Comparison of ENCODE assay signal across 8 cellular contexts in the genomic region with DNA sequence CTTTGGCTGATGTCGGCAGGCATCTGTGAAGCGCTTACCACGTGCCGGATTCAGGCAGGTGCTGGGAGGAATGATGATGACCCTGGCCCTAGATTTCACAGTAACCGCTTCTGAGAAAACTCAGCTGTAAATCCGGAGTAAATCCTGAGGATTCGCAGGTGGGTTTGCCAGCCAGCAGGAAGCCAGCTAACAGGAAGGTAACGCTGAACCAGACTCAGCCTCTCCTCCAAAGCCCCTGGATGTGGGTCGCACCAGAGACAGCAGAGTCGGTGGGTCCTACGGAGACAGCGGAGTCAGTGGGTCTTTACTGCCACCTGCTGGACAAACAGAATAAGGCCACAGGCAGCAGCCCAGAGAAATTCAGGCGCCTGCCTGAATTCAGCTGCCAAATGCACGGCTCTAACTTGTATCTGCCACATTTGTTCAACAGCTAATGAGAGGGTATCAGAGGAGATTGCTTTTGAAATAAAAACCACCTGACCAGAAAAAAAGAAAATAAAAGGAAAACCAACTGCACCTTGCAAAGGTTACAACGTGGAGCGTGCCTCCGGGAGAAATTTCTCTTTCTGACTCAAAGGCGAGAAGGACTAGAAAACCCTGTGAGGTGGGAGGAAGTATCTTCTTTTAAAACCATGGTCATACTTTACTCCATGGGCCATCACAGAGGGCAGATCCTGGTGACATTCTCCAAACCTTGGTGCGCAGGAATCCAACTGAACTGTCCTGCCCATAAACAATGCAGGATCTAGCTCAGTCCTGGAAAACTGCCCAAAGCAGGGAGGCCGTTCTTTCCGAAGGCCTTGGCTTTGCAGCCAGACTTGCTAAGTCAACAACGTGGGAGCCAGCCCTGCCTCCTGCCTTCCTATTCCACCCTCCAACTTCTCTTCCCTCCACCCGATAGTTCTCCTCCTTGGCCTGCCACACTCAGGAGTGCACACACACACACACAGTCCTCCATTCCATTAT. TPM values are rescaled to one million over a fixed set of nuclear protein-coding genes. Genes with fewer than 3 reads are reported as not detected.
DNase-seq lines count a peak whose midpoint lies in the region; ATAC-seq and TF ChIP-seq lines count a peak whose summit lies in the region.

No MANE protein-coding gene starts in this region.

- ATAC-seq in activated CD8-positive, alpha-beta T cell treated with anti-CD3 and anti-CD28 coated beads for 36 hours, result peak; percentile 89
- peak; percentile 89 for ATAC-seq in effector memory CD8-positive, alpha-beta T cell (replicated peaks)

- no peaks in the 10 kb centered on the region for H3K4me1 Mint-ChIP-seq in activated CD8-positive, alpha-beta T cell treated with anti-CD3 and anti-CD28 coated beads for 36 hours (ENCODE audit: low read depth)
- H3K4me1 Mint-ChIP-seq in effector memory CD8-positive, alpha-beta T cell (ENCODE audit: low read depth in 2 of 2), result no peaks in the 10 kb centered on the region

- H3K36me3 Mint-ChIP-seq in activated CD8-positive, alpha-beta T cell treated with anti-CD3 and anti-CD28 coated beads for 36 hours (ENCODE audit: low read depth), result no peaks in the 10 kb centered on the region
- H3K36me3 Mint-ChIP-seq in effector memory CD8-positive, alpha-beta T cell (ENCODE audit: insufficient read depth), result no peaks in the 10 kb centered on the region

- no peak overlapping the region for H3K27ac ChIP-seq in HEK293 (ENCODE audit: extremely low read depth, low read depth, low read length)

- TF ChIP-seq CTCF in HEK293 (tag by site-specific recombination; IDR thresholded peaks at IDR 0.05), result peak; percentile 88
- TF ChIP-seq CTCF in activated CD8-positive, alpha-beta T cell treated with anti-CD3 and anti-CD28 coated beads for 36 hours (IDR thresholded peaks at IDR 0.05), result peak; percentile 81

- no peaks in the 10 kb centered on the region for H3K9me3 Mint-ChIP-seq in activated CD8-positive, alpha-beta T cell treated with anti-CD3 and anti-CD28 coated beads for 36 hours
- no peaks in the 10 kb centered on the region for H3K9me3 Mint-ChIP-seq in effector memory CD8-positive, alpha-beta T cell

- H3K27me3 Mint-ChIP-seq in activated CD8-positive, alpha-beta T cell treated with anti-CD3 and anti-CD28 coated beads for 36 hours, result peaks cover 4% of the 10 kb centered on the region
- H3K27me3 Mint-ChIP-seq in effector memory CD8-positive, alpha-beta T cell, result peaks cover under 1 to 16% of the 10 kb centered on the region in 2 donors

- no peaks in the 10 kb centered on the region for H3K4me1 ChIP-seq in HEK293 (ENCODE audit: control insufficient read depth, insufficient read depth, low read length)

- intact Hi-C loops in activated CD8-positive, alpha-beta T cell treated with anti-CD3 and anti-CD28 coated beads for 36 hours (cut with micrococcal nuclease), result loop anchor here (5.0 kb wide), 1 partner anchor 285 kb away; no protein-coding TSS in a partner anchor

- H3K4me3 ChIP-seq in HEK293 (ENCODE audit: low read depth, low read length), result no peak overlapping the region

- H3K36me3 ChIP-seq in HEK293 (ENCODE audit: control insufficient read depth in 2 of 2, insufficient read depth in 1 of 2, low read length in 2 of 2), result no peaks in the 10 kb centered on the region

- H3K4me3 Mint-ChIP-seq in activated CD8-positive, alpha-beta T cell treated with anti-CD3 and anti-CD28 coated beads for 36 hours, result no peak overlapping the region
- H3K4me3 Mint-ChIP-seq in effector memory CD8-positive, alpha-beta T cell, result no peak overlapping the region

- H3K27ac Mint-ChIP-seq in activated CD8-positive, alpha-beta T cell treated with anti-CD3 and anti-CD28 coated beads for 36 hours, result no peak overlapping the region
- no peak overlapping the region for H3K27ac Mint-ChIP-seq in effector memory CD8-positive, alpha-beta T cell

- POLR2A ChIA-PET in HEK293 (lab: Yijun Ruan, JAX), result interaction anchor here (1.0 to 1.3 kb wide), 2 partner anchors 14 to 309 kb away, joined by 3 to 6 read pairs; no protein-coding TSS in a partner anchor
- POLR2A ChIA-PET in activated CD8-positive, alpha-beta T cell treated with anti-CD3 and anti-CD28 coated beads for 36 hours (lab: Charles Lee), result interaction anchor here (0.7 to 1.4 kb wide), 3 partner anchors 9 to 291 kb away, joined by 3 to 4 read pairs (median 3); no protein-coding TSS in a partner anchor

- CTCF ChIA-PET in HEK293 (lab: Yijun Ruan, JAX), result interaction anchor here (0.6 to 3.9 kb wide), 60 partner anchors 9 to 469 kb away, joined by 3 to 52 read pairs (median 4); a partner anchor contains a TSS
- CTCF ChIA-PET in activated CD8-positive, alpha-beta T cell treated with anti-CD3 and anti-CD28 coated beads for 36 hours (lab: Charles Lee), result interaction anchor here (0.6 to 3.3 kb wide), 59 partner anchors 9 to 633 kb away, joined by 3 to 29 read pairs (median 4); a partner anchor contains a TSS

- peak; percentile 5 to 6 for DNase-seq in AML-193 (lab: John Stamatoyannopoulos, UW)
- peak; percentile 59 for DNase-seq in NCI-H748 treated with DMSO at 0.1 percent for 48 hours (lab: John Stamatoyannopoulos, UW)
- DNase-seq in activated CD8-positive, alpha-beta T cell treated with anti-CD3 and anti-CD28 coated beads for 36 hours, result peak; percentile 71
- DNase-seq in effector memory CD8-positive, alpha-beta T cell, result peak; percentile 54 to 63 (median 57)
- peak; percentile 80 to 90 for DNase-seq in lung microvascular endothelial cell (ENCODE audit: low read depth in 2 of 2)
- peak; percentile 25 to 35 (median 34) for DNase-seq in stimulated activated CD4-positive, alpha-beta T cell treated with anti-CD3 and anti-CD28 coated beads, TNF-alpha, amount 100 ng/mL, for 4 hours (ENCODE audit: low read depth in 3 of 3)
- DNase-seq in mesenteric fat pad (ENCODE audit: low spot score), result no peak

- H3K9me3 ChIP-seq in HEK293 (ENCODE audit: control insufficient read depth, insufficient read depth, low read depth, low read length), result no peaks in the 10 kb centered on the region

TF ChIP-seq in HEK293, 187 proteins besides CTCF, POLR2A, EP300 and RAD21 (continues in another document):
- TF ChIP-seq ZBTB8A (tag by site-specific recombination; IDR thresholded peaks at IDR 0.05) (peak; percentile 31; the same call in 1 of the 2 replicates), ZNF549 (tag by site-specific recombination; IDR thresholded peaks at IDR 0.05) (no peak), FEZF1 (tag by site-specific recombination; IDR thresholded peaks at IDR 0.05) (no peak), ZNF335 (tag by site-specific recombination; conservative IDR thresholded peaks at IDR 0.05) (peak; percentile 92), ZNF132 (tag by site-specific recombination; IDR thresholded peaks at IDR 0.05; ENCODE audit: borderline replicate concordance) (no peak), ZNF112 (tag by site-specific recombination; IDR thresholded peaks at IDR 0.05) (no peak), ZNF174 (tag by site-specific recombination; IDR thresholded peaks at IDR 0.05) (no peak), OVOL3 (tag by site-specific recombination; IDR thresholded peaks at IDR 0.05) (no peak)
- TF ChIP-seq, protein P1, sequence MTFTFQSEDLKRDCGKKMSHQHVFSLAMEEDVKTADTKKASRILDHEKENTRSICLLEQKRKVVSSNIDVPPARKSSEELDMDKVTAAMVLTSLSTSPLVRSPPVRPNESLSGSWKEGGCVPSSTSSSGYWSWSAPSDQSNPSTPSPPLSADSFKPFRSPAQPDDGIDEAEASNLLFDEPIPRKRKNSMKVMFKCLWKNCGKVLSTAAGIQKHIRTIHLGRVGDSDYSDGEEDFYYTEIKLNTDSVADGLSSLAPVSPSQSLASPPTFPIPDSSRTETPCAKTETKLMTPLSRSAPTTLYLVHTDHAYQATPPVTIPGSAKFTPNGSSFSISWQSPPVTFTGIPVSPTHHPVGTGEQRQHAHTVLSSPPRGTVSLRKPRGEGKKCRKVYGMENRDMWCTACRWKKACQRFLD (tag by site-specific recombination; IDR thresholded peaks at IDR 0.05), result no peak
- TF ChIP-seq, protein P2, sequence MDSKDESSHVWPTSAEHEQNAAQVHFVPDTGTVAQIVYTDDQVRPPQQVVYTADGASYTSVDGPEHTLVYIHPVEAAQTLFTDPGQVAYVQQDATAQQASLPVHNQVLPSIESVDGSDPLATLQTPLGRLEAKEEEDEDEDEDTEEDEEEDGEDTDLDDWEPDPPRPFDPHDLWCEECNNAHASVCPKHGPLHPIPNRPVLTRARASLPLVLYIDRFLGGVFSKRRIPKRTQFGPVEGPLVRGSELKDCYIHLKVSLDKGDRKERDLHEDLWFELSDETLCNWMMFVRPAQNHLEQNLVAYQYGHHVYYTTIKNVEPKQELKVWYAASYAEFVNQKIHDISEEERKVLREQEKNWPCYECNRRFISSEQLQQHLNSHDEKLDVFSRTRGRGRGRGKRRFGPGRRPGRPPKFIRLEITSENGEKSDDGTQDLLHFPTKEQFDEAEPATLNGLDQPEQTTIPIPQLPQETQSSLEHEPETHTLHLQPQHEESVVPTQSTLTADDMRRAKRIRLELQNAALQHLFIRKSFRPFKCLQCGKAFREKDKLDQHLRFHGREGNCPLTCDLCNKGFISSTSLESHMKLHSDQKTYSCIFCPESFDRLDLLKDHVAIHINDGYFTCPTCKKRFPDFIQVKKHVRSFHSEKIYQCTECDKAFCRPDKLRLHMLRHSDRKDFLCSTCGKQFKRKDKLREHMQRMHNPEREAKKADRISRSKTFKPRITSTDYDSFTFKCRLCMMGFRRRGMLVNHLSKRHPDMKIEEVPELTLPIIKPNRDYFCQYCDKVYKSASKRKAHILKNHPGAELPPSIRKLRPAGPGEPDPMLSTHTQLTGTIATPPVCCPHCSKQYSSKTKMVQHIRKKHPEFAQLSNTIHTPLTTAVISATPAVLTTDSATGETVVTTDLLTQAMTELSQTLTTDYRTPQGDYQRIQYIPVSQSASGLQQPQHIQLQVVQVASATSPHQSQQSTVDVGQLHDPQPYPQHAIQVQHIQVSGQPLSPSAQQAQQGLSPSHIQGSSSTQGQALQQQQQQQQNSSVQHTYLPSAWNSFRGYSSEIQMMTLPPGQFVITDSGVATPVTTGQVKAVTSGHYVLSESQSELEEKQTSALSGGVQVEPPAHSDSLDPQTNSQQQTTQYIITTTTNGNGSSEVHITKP (tag by site-specific recombination; IDR thresholded peaks at IDR 0.05), result peak; percentile 79

RNA-seq across cellular contexts. Expression of a gene that starts 16.3 kb away (rescaled TPM):
- total RNA-seq in activated CD8-positive, alpha-beta T cell treated with anti-CD3 and anti-CD28 coated beads for 36 hours, result 10 to 100 TPM; 57.5 to 57.6 TPM
- 45.8 and 62.7 TPM in 2 replicates for total RNA-seq in lung microvascular endothelial cell
- 61.3 TPM for total RNA-seq in mesenteric fat pad

RNA-seq across cellular contexts. Expression of a gene that starts 58.8 kb away (rescaled TPM):
- 100 to 1,000 TPM; 135 to 140 TPM for total RNA-seq in activated CD8-positive, alpha-beta T cell treated with anti-CD3 and anti-CD28 coated beads for 36 hours
- 12.2 and 19.4 TPM in 2 replicates for total RNA-seq in lung microvascular endothelial cell
- total RNA-seq in mesenteric fat pad, result 56.3 TPM
